Comparison of ENCODE assay signal across 13 cellular contexts in genomic region chr4:182748283-182748682, GRCh38.
"Had no signal": no experiment of that assay in that cellular context is flagged by ENCODE, and none has a peak within 500 bp of the region (broad histone marks: within the 10 kb centered on the region; RNA-seq: fewer than 3 reads in every experiment).

No MANE protein-coding gene starts in this region.

- DNase-seq: activated CD4-positive, alpha-beta T cell treated with anti-CD3 and anti-CD28 coated beads, Interleukin-2, amount 50 U/mL, for 48 hours; activated CD8-positive, alpha-beta memory T cell treated with anti-CD3 and anti-CD28 coated beads, Interleukin-2, amount 10 ng/mL, durations not matched to agents 7 days and 5 days; activated effector memory CD4-positive, alpha-beta T cell treated with anti-CD3 and anti-CD28 coated beads, Interleukin-2, amount 50 U/mL, for 16 hours; activated T-cell treated with anti-CD3 and anti-CD28 coated beads, Interleukin-2, amount 50 U/mL, for 4 hours; pancreas; retina; stimulated activated naive CD4-positive, alpha-beta T cell had no signal

- ATAC-seq: activated CD4-positive, CD25-positive, alpha-beta regulatory T cell treated with anti-CD3 and anti-CD28 coated beads, Interleukin-2, amount 50 U/mL, for 24 hours; activated CD8-positive, alpha-beta memory T cell treated with anti-CD3 and anti-CD28 coated beads, Interleukin-2, amount 10 ng/mL, durations not matched to agents 7 days and 5 days; activated T-cell treated with anti-CD3 and anti-CD28 coated beads, Interleukin-2, amount 50 U/mL, for 4 hours; esophagus mucosa; pancreas had no signal

- H3K36me3 ChIP-seq: pancreas had no signal

- H3K27ac ChIP-seq: dorsolateral prefrontal cortex, pancreas had no signal

- H3K27ac Mint-ChIP-seq: activated CD8-positive, alpha-beta memory T cell treated with anti-CD3 and anti-CD28 coated beads, Interleukin-2, amount 10 ng/mL, durations not matched to agents 7 days and 5 days; activated naive CD8-positive, alpha-beta T cell; nephron; type B pancreatic cell had no signal

- H3K27me3 Mint-ChIP-seq: type B pancreatic cell had no signal

- H3K36me3 Mint-ChIP-seq: activated CD8-positive, alpha-beta memory T cell treated with anti-CD3 and anti-CD28 coated beads, Interleukin-2, amount 10 ng/mL, durations not matched to agents 7 days and 5 days; activated naive CD8-positive, alpha-beta T cell had no signal

- H3K4me3 Mint-ChIP-seq: activated CD8-positive, alpha-beta memory T cell treated with anti-CD3 and anti-CD28 coated beads, Interleukin-2, amount 10 ng/mL, durations not matched to agents 7 days and 5 days; activated naive CD8-positive, alpha-beta T cell; activated T-cell treated with anti-CD3 and anti-CD28 coated beads, Interleukin-2, amount 50 U/mL, for 4 hours; nephron; type B pancreatic cell had no signal

- H3K27me3 ChIP-seq: dorsolateral prefrontal cortex, pancreas had no signal

- H3K4me3 ChIP-seq: pancreas had no signal

- H3K4me1 ChIP-seq: pancreas had no signal

- H3K9me3 ChIP-seq: pancreas had no signal
